Comparison of ENCODE assay signal across 14 cellular contexts in genomic region chr13:66831317-66831716, GRCh38.
DNase-seq lines count a peak whose midpoint lies in the region; ATAC-seq and TF ChIP-seq lines count a peak whose summit lies in the region.
"Had no signal": no experiment of that assay in that cellular context is flagged by ENCODE, and none has a peak within 500 bp of the region (broad histone marks: within the 10 kb centered on the region; RNA-seq: fewer than 3 reads in every experiment).

No MANE protein-coding gene starts in this region.

- no peak for TF ChIP-seq CTCF in OCI-LY3 (IDR thresholded peaks at IDR 0.05; ENCODE audit: low read depth, low read length)
- TF ChIP-seq CTCF in prostate gland (IDR thresholded peaks at IDR 0.05), result no peak

- H2AK5ac ChIP-seq in neuronal stem cell (ENCODE audit: low read depth, low read length), result no peak overlapping the region

- H3K4me1 Mint-ChIP-seq in effector memory CD8-positive, alpha-beta T cell (ENCODE audit: low read depth in 2 of 2), result no peaks in the 10 kb centered on the region

- H2BK5ac ChIP-seq in neuronal stem cell (ENCODE audit: low read length), result no peak overlapping the region

- no peak overlapping the region for H3K9ac ChIP-seq in OCI-LY3 (ENCODE audit: low read length)
- no peak overlapping the region for H3K9ac ChIP-seq in neuronal stem cell (ENCODE audit: low read depth, low read length, poor library complexity)

- H3K36me3 ChIP-seq in OCI-LY3 (replicated peaks; ENCODE audit: low read depth, low read length) (no peaks in the 10 kb centered on the region), neuronal stem cell (replicated peaks in 1 of 2; ENCODE audit: control insufficient read depth in 2 of 2, insufficient read depth in 2 of 2, low read length in 2 of 2) (no peaks in the 10 kb centered on the region), prostate gland (no peaks in the 10 kb centered on the region)
- H3K36me3 ChIP-seq: breast epithelium, SJSA1 had no signal

- H3K4me2 ChIP-seq in OCI-LY3 (ENCODE audit: low read length), result peak overlapping the region; percentile 54
- no peak overlapping the region for H3K4me2 ChIP-seq in neuronal stem cell (ENCODE audit: insufficient read depth, low read length, poor library complexity, severe bottlenecking)

- H3K27ac ChIP-seq in OCI-LY3 (ENCODE audit: low read length) (no peak overlapping the region; the same call in 1 of the 2 replicates), neuronal stem cell (replicated peaks; ENCODE audit: low read length) (no peak overlapping the region), prostate gland (no peak overlapping the region)
- H3K27ac ChIP-seq: breast epithelium, SJSA1 had no signal

- no peak overlapping the region for H2BK12ac ChIP-seq in neuronal stem cell (ENCODE audit: low read length)

- H3K79me2 ChIP-seq in OCI-LY3 (ENCODE audit: low read length), result no peaks in the 10 kb centered on the region

- H3K36me3 Mint-ChIP-seq in effector memory CD8-positive, alpha-beta T cell (ENCODE audit: insufficient read depth), result no peaks in the 10 kb centered on the region
- H3K36me3 Mint-ChIP-seq: activated naive CD8-positive, alpha-beta T cell had no signal

- no peaks in the 10 kb centered on the region for H3K79me1 ChIP-seq in neuronal stem cell (ENCODE audit: low read depth, low read length)

- H3K27me3 Mint-ChIP-seq in effector memory CD8-positive, alpha-beta T cell, result no peaks in the 10 kb centered on the region
- H3K27me3 Mint-ChIP-seq: activated naive CD8-positive, alpha-beta T cell; CD4-positive, alpha-beta T cell had no signal

- no CpG with 5 or more reads among the region's 2 CpGs for WGBS in neuronal stem cell (ENCODE audit: extremely low coverage in 2 of 2, insufficient read length in 2 of 2, insufficient replicate concordance in 1 of 2), 2 donors
- 22% methylated on average over 2 of the region's 2 CpGs for WGBS in prostate gland

- peak; percentile 55 for ATAC-seq in HG02759 (IDR thresholded peaks at IDR 0.05; ENCODE audit: unreplicated experiment)
- ATAC-seq in effector memory CD8-positive, alpha-beta T cell (replicated peaks), result no peak

- peak; percentile 56 for DNase-seq in NCI-H2171 treated with DMSO at 0.1 percent for 48 hours (lab: John Stamatoyannopoulos, UW)
- no peak for DNase-seq in NCI-H2171 (lab: John Stamatoyannopoulos, UW)
- DNase-seq in neuronal stem cell (ENCODE audit: low spot score), result no peak
- no peak for DNase-seq in NCI-H1105 (lab: John Stamatoyannopoulos, UW)
- no peak for DNase-seq in prostate gland (ENCODE audit: low spot score)
- no peak for DNase-seq in effector memory CD8-positive, alpha-beta T cell
- DNase-seq: 8988T; activated T-cell treated with anti-CD3 and anti-CD28 coated beads, Interleukin-2, amount 50 U/mL, for 1 hour; CD4-positive, alpha-beta T cell had no signal

- no peak overlapping the region for H3K4me3 Mint-ChIP-seq in effector memory CD8-positive, alpha-beta T cell
- H3K4me3 Mint-ChIP-seq: activated naive CD8-positive, alpha-beta T cell; CD4-positive, alpha-beta T cell had no signal

- intact Hi-C loops in prostate gland (cut with DNase I), result no loop called here

- no peak overlapping the region for H4K91ac ChIP-seq in neuronal stem cell (ENCODE audit: low read depth, low read length, poor library complexity)

- no peak for TF ChIP-seq POLR2A in prostate gland (IDR thresholded peaks at IDR 0.05)

- no peak overlapping the region for H3K18ac ChIP-seq in neuronal stem cell (ENCODE audit: low read length)

- H3K9me3 ChIP-seq in OCI-LY3 (ENCODE audit: insufficient read depth, low read length) (no peaks in the 10 kb centered on the region), neuronal stem cell (replicated peaks in 1 of 2; ENCODE audit: control insufficient read depth in 2 of 2, insufficient read depth in 1 of 2, low read depth in 1 of 2, low read length in 2 of 2) (no peaks in the 10 kb centered on the region), prostate gland (no peaks in the 10 kb centered on the region)
- H3K9me3 ChIP-seq: breast epithelium, SJSA1 had no signal

- no peak overlapping the region for H2BK15ac ChIP-seq in neuronal stem cell (ENCODE audit: low read length)

- no peaks in the 10 kb centered on the region for H4K20me1 ChIP-seq in OCI-LY3 (ENCODE audit: insufficient read depth, low read length)

- peak overlapping the region; percentile 50 for H2AFZ ChIP-seq in OCI-LY3 (ENCODE audit: low read depth, low read length)
- H2AFZ ChIP-seq in neuronal stem cell (ENCODE audit: low read length), result peak overlapping the region; percentile 80

- H3K23ac ChIP-seq in neuronal stem cell (ENCODE audit: low read depth, low read length, poor library complexity), result no peak overlapping the region

- no peak overlapping the region for H4K8ac ChIP-seq in neuronal stem cell (ENCODE audit: low read depth, low read length)

- H2BK120ac ChIP-seq in neuronal stem cell (ENCODE audit: low read depth, low read length), result no peak overlapping the region

- H3K27me3 ChIP-seq in OCI-LY3 (ENCODE audit: low read depth, low read length) (no peaks in the 10 kb centered on the region), neuronal stem cell (ENCODE audit: control insufficient read depth in 3 of 3, insufficient read depth in 3 of 3, low read depth in 1 of 3, low read length in 3 of 3) (no peaks in the 10 kb centered on the region), prostate gland (replicated peaks; ENCODE audit: insufficient read depth) (no peaks in the 10 kb centered on the region)
- H3K27me3 ChIP-seq: breast epithelium, SJSA1 had no signal

- H3K9me3 Mint-ChIP-seq in effector memory CD8-positive, alpha-beta T cell, result peaks cover 6 to 9% of the 10 kb centered on the region in 2 donors

- H3K14ac ChIP-seq in neuronal stem cell (ENCODE audit: low read length), result no peak overlapping the region

- H3K4me3 ChIP-seq in OCI-LY3 (ENCODE audit: low read length), result peak overlapping the region; percentile 16
- H3K4me3 ChIP-seq in neuronal stem cell (ENCODE audit: low read length in 2 of 2), result no peak overlapping the region
- H3K4me3 ChIP-seq in prostate gland, result no peak overlapping the region
- H3K4me3 ChIP-seq: breast epithelium, SJSA1 had no signal

- no peak overlapping the region for H3K4ac ChIP-seq in neuronal stem cell (ENCODE audit: low read length)

- H3K27ac Mint-ChIP-seq in effector memory CD8-positive, alpha-beta T cell, result no peak overlapping the region
- H3K27ac Mint-ChIP-seq: activated naive CD8-positive, alpha-beta T cell; CD4-positive, alpha-beta T cell had no signal

- peaks cover 12% of the 10 kb centered on the region for H3K4me1 ChIP-seq in OCI-LY3 (ENCODE audit: low read length)
- H3K4me1 ChIP-seq in neuronal stem cell (ENCODE audit: control insufficient read depth in 2 of 2, insufficient read depth in 1 of 2, low read depth in 1 of 2, low read length in 2 of 2), result peaks cover 0 to 17% of the 10 kb centered on the region in 2 donors
- H3K4me1 ChIP-seq in prostate gland (replicated peaks), result no peaks in the 10 kb centered on the region
- H3K4me1 ChIP-seq: breast epithelium, SJSA1 had no signal
